8 cellular contexts compared by ENCODE assay signal in the genomic region with DNA sequence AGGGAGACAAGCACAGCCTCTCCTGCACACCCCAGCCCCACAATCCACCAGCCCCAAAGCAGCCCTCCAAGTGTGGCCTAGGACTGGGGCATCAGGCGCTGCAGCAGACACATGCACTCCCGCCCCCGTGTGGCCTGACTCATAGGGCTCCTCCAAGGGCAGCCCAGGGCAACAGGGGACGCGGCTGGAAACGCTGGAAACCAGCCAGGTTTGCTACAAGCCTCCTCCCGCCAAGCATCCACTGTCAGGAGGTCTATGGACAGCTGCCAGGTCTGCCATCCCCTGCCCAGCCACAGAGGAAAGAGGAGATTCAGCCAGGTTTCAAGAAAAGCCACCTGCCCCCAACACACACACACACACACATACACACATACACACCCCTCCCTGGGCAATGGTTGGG. TPM values are rescaled to one million over a fixed set of nuclear protein-coding genes. Genes with fewer than 3 reads are reported as not detected.
DNase-seq lines count a peak whose midpoint lies in the region; ATAC-seq and TF ChIP-seq lines count a peak whose summit lies in the region.

No MANE protein-coding gene starts in this region.

- intact Hi-C loops in Panc1 (cut with micrococcal nuclease; ENCODE audit: unreplicated experiment), result no loop called here

- no peaks in the 10 kb centered on the region for H3K27me3 ChIP-seq in Panc1 (ENCODE audit: control insufficient read depth, insufficient read depth, low read length)

- H3K4me3 ChIP-seq in Panc1 (ENCODE audit: low read depth in 2 of 2, low read length in 2 of 2), result no peak overlapping the region
- no peak overlapping the region for H3K4me3 ChIP-seq in fibroblast of pulmonary artery (replicated peaks; ENCODE audit: low read depth, low read length)

- TF ChIP-seq CTCF in Panc1 (IDR thresholded peaks at IDR 0.05) (peak; percentile 37; the same call in 1 of the 2 replicates), fibroblast of pulmonary artery (IDR thresholded peaks at IDR 0.05; ENCODE audit: low read length, missing control alignments) (peak; percentile 13)

- H3K4me1 ChIP-seq in Panc1 (ENCODE audit: control insufficient read depth, insufficient read depth, low read length), result peaks cover 6% of the 10 kb centered on the region; the same call in 1 of the 2 replicates

- ATAC-seq in Panc1 (peak; percentile 63; the same call in 1 of the 2 replicates), HG02884 (IDR thresholded peaks at IDR 0.05; ENCODE audit: unreplicated experiment) (no peak), GM18873 (IDR thresholded peaks at IDR 0.05; ENCODE audit: low FRiP score, unreplicated experiment) (no peak)

- no peaks in the 10 kb centered on the region for H3K36me3 ChIP-seq in Panc1 (ENCODE audit: control insufficient read depth, insufficient read depth, low read length)

- BruUV-seq in Panc1 (replicated peaks; lab: Mats Ljungman, UMichigan), result no TSS peak

- no peak overlapping the region for H3K27ac ChIP-seq in Panc1 (ENCODE audit: low read length)
- peak overlapping the region; percentile 89 for H3K27ac ChIP-seq in temporal lobe (ENCODE audit: low read depth, low read length)

- in situ Hi-C loops in Panc1 (cut with HindIII; ENCODE audit: low pct_unique_long_range_greater_than_20kb, low sequenced_read_pairs), result no loop called here

- POLR2A ChIA-PET in Panc1 (lab: Charles Lee), result no interaction called here

- DNase-seq in D341Med (ENCODE audit: low spot score) (peak; percentile 74), HUDEP-2 (lab: John Stamatoyannopoulos, UW; ENCODE audit: unreplicated experiment in 76 of 76) (peak in 48 of 76 experiments; percentile 9 to 74 (median 40)), Panc1 (ENCODE audit: low read depth, low spot score) (no peak), fibroblast of pulmonary artery (ENCODE audit: low read depth) (peak; percentile 42), cerebellar nuclear complex (lab: John Stamatoyannopoulos, UW) (no peak)

- no peaks in the 10 kb centered on the region for H3K9me3 ChIP-seq in Panc1 (ENCODE audit: control insufficient read depth, insufficient read depth, low read depth, low read length)

- CTCF ChIA-PET in Panc1 (lab: Charles Lee), result interaction anchor here (5.6 kb wide), 1 partner anchor 21 kb away, joined by 38 read pairs; no protein-coding TSS in a partner anchor

RNA-seq across cellular contexts. Expression of a gene that starts 25.8 kb away (rescaled TPM):
- 12.8 TPM for total RNA-seq in Panc1 (2021; ENCODE audit: unreplicated experiment)
- 13.0 TPM for polyA plus RNA-seq in Panc1 (2012; ENCODE audit: insufficient read length)
- total RNA-seq in temporal lobe, result 29.0 TPM

Comparison
In these comparisons a context has a peak if more than half of its experiments do, and no peak if none do; other contexts are left out.
1. DNase-seq: peak in D341Med (single experiment), HUDEP-2 (48 of 76) and fibroblast of pulmonary artery (single experiment); none in Panc1 (single experiment) and cerebellar nuclear complex (0 of 2).